8 cellular contexts compared by ENCODE assay signal in the genomic region with DNA sequence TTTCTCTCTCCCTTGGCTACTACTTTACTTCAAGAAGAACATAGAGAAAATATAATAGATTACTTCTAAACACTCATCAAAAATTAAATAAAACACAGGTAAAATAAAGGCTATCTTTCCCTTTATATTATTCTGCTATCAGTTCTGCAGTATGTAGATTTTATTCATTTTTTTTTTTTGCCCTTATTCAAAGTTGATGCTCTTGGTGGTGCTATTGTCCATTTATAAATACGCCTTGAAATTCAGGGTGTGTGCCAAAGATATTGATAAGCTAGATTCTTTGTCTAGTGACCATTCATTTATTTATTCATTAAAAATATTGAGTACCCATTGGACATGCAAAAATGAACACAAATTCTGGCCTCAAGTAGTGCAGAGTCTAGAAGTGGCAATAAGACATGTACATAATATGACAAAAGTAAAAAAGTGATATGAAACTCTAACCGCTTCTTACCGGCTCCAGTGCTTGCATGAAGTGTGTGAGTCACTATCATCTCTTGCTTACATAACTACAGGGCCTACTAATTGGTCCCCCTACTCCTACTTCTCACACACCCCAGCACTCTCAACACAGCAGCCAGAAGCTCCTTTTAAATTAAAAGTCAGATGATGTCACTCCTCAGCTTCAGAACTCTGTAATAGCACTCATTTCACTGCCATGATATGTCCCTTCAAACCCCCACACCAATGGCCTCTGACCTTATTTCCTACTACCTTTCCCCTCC.
DNase-seq lines count a peak whose midpoint lies in the region; ATAC-seq and TF ChIP-seq lines count a peak whose summit lies in the region.

No MANE protein-coding gene starts in this region.

- H3K27me3 ChIP-seq in effector memory CD4-positive, alpha-beta T cell (replicated peaks; ENCODE audit: control insufficient read depth, insufficient read depth, low read length, poor library complexity, severe bottlenecking), result no peaks in the 10 kb centered on the region

- no peaks in the 10 kb centered on the region for H3K4me1 ChIP-seq in mucosa of descending colon (ENCODE audit: low read depth)
- no peaks in the 10 kb centered on the region for H3K4me1 ChIP-seq in effector memory CD4-positive, alpha-beta T cell (ENCODE audit: control insufficient read depth, insufficient read depth, low read length, poor library complexity, severe bottlenecking)

- H3K27me3 Mint-ChIP-seq in dendritic cell treated with granulocyte-macrophage colony-stimulating factor and Interleukin-4, amounts not matched to agents 40 ng/mL and 50 ng/mL, for 4 days, result no peaks in the 10 kb centered on the region
- H3K27me3 Mint-ChIP-seq in activated naive CD8-positive, alpha-beta T cell treated with anti-CD3 and anti-CD28 coated beads, Interleukin-2, amount 50 U/mL, for 24 hours, result peaks cover 4% of the 10 kb centered on the region

- ATAC-seq in GM18498 (IDR thresholded peaks at IDR 0.05; ENCODE audit: unreplicated experiment) (peak; percentile 92), GM21723 (IDR thresholded peaks at IDR 0.05; ENCODE audit: unreplicated experiment) (peak; percentile 89), mucosa of descending colon (no peak)
- no peak for ATAC-seq in activated naive CD8-positive, alpha-beta T cell treated with anti-CD3 and anti-CD28 coated beads, Interleukin-2, amount 50 U/mL, for 24 hours

- H3K36me3 ChIP-seq in mucosa of descending colon (ENCODE audit: low read depth), result no peaks in the 10 kb centered on the region
- no peaks in the 10 kb centered on the region for H3K36me3 ChIP-seq in effector memory CD4-positive, alpha-beta T cell (ENCODE audit: control insufficient read depth, insufficient read depth, low read length)

- TF ChIP-seq CTCF in mucosa of descending colon (IDR thresholded peaks at IDR 0.05), result no peak

- no peaks in the 10 kb centered on the region for H3K9me3 Mint-ChIP-seq in dendritic cell treated with granulocyte-macrophage colony-stimulating factor and Interleukin-4, amounts not matched to agents 40 ng/mL and 50 ng/mL, for 4 days
- H3K9me3 Mint-ChIP-seq in activated naive CD8-positive, alpha-beta T cell treated with anti-CD3 and anti-CD28 coated beads, Interleukin-2, amount 50 U/mL, for 24 hours, result no peaks in the 10 kb centered on the region

- no peaks in the 10 kb centered on the region for H3K9me3 ChIP-seq in mucosa of descending colon
- no peaks in the 10 kb centered on the region for H3K9me3 ChIP-seq in effector memory CD4-positive, alpha-beta T cell (ENCODE audit: control insufficient read depth, low read length)

- peaks cover 19% of the 10 kb centered on the region for H3K4me1 Mint-ChIP-seq in dendritic cell treated with granulocyte-macrophage colony-stimulating factor and Interleukin-4, amounts not matched to agents 40 ng/mL and 50 ng/mL, for 4 days (ENCODE audit: low read depth)
- H3K4me1 Mint-ChIP-seq in activated naive CD8-positive, alpha-beta T cell treated with anti-CD3 and anti-CD28 coated beads, Interleukin-2, amount 50 U/mL, for 24 hours, result no peaks in the 10 kb centered on the region

- H3K36me3 Mint-ChIP-seq in dendritic cell treated with granulocyte-macrophage colony-stimulating factor and Interleukin-4, amounts not matched to agents 40 ng/mL and 50 ng/mL, for 4 days (ENCODE audit: low read depth), result no peaks in the 10 kb centered on the region
- no peaks in the 10 kb centered on the region for H3K36me3 Mint-ChIP-seq in activated naive CD8-positive, alpha-beta T cell treated with anti-CD3 and anti-CD28 coated beads, Interleukin-2, amount 50 U/mL, for 24 hours (ENCODE audit: low read depth)

- peak overlapping the region; percentile 4 for H3K27ac Mint-ChIP-seq in dendritic cell treated with granulocyte-macrophage colony-stimulating factor and Interleukin-4, amounts not matched to agents 40 ng/mL and 50 ng/mL, for 4 days
- H3K27ac Mint-ChIP-seq in activated naive CD8-positive, alpha-beta T cell treated with anti-CD3 and anti-CD28 coated beads, Interleukin-2, amount 50 U/mL, for 24 hours, result no peak overlapping the region

- no peak overlapping the region for H3K4me3 ChIP-seq in mucosa of descending colon
- H3K4me3 ChIP-seq in effector memory CD4-positive, alpha-beta T cell (ENCODE audit: insufficient read depth, low read depth, low read length, poor library complexity, severe bottlenecking), result no peak overlapping the region

- H3K4me3 Mint-ChIP-seq in dendritic cell treated with granulocyte-macrophage colony-stimulating factor and Interleukin-4, amounts not matched to agents 40 ng/mL and 50 ng/mL, for 4 days, result no peak overlapping the region
- no peak overlapping the region for H3K4me3 Mint-ChIP-seq in activated naive CD8-positive, alpha-beta T cell treated with anti-CD3 and anti-CD28 coated beads, Interleukin-2, amount 50 U/mL, for 24 hours

- DNase-seq in HT1080 (ENCODE audit: low read depth) (peak; percentile 21), mucosa of descending colon (no peak), mucosa of gallbladder (ENCODE audit: low spot score) (no peak)
- no peak for DNase-seq in activated naive CD8-positive, alpha-beta T cell treated with anti-CD3 and anti-CD28 coated beads, Interleukin-2, amount 50 U/mL, for 24 hours
- DNase-seq in effector memory CD4-positive, alpha-beta T cell, result no peak

- no peak overlapping the region for H3K27ac ChIP-seq in effector memory CD4-positive, alpha-beta T cell (ENCODE audit: insufficient read depth, low read length, poor library complexity, severe bottlenecking)

- intact Hi-C loops in dendritic cell treated with granulocyte-macrophage colony-stimulating factor and Interleukin-4, amounts not matched to agents 40 ng/mL and 50 ng/mL, for 4 days (cut with micrococcal nuclease), result loop anchor here (2.0 to 5.0 kb wide), 2 partner anchors 545 to 687 kb away; no protein-coding TSS in a partner anchor
- intact Hi-C loops in mucosa of descending colon (cut with DNase I, micrococcal nuclease), result no loop called here

Comparison
In these comparisons a context has a peak if more than half of its experiments do, and no peak if none do; other contexts are left out.
1. ATAC-seq: peak in GM18498 (single experiment) and GM21723 (single experiment); none in mucosa of descending colon (single experiment) and activated naive CD8-positive, alpha-beta T cell treated with anti-CD3 and anti-CD28 coated beads, Interleukin-2, amount 50 U/mL, for 24 hours (single experiment).